ENCODE assay signal across 8 cellular contexts in the genomic region with DNA sequence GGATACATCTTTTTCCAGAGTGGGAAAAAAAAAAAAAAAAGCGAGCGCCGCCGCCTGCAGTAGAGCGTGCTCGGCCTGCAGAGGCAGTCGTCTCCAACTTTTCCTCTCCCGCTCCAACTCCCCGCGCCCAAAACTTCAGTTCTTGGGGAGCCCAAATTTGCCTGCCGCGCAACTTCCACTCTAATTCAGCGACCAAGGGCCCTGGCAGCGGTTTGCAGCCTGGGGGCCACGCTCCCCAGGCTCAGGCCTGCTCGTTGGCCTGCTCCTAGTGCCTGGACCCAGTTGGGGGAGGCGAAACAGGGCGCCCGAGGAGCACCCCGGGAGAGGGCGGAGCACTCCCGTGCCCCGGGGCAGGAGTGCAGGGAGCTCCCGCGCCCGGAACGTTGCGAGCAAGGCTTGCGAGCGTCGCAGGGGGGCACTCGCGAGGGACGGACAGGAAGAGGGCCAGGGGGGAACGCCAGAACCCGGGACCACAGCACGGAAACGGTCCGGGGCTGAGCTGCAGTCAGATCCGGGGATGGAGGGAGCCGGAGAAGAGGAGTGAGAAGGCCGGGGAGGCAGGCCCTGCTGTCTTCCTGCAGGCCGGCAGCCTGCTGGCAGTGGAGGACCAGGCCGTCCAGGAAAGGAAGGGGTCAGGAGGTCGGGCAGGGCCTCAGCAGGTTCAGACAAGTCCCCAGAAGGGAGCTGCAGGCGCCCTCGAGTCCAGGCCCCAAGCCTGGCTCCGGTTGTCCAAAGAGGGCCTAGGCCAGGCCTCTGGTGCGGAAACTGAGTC. TPM values are rescaled to one million over a fixed set of nuclear protein-coding genes. Genes with fewer than 3 reads are reported as not detected.
DNase-seq lines count a peak whose midpoint lies in the region; ATAC-seq and TF ChIP-seq lines count a peak whose summit lies in the region.

A gene with protein sequence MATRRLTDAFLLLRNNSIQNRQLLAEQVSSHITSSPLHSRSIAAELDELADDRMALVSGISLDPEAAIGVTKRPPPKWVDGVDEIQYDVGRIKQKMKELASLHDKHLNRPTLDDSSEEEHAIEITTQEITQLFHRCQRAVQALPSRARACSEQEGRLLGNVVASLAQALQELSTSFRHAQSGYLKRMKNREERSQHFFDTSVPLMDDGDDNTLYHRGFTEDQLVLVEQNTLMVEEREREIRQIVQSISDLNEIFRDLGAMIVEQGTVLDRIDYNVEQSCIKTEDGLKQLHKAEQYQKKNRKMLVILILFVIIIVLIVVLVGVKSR (plus strand): TSS at position 508 of the 772 bp plus-strand sequence. CDS start 724 bp downstream, outside the sequence.

- DNase-seq in AG09309 (ENCODE audit: low read depth) (peak; percentile 74), NCI-H510A treated with DMSO at 0.1 percent for 48 hours (lab: John Stamatoyannopoulos, UW) (peak; percentile 71), colonic mucosa (peak; percentile 93)
- DNase-seq in activated CD4-positive, alpha-beta T cell treated with anti-CD3 and anti-CD28 coated beads for 4 hours: peak; percentile 85 to 89
- DNase-seq in stimulated activated CD4-positive, alpha-beta T cell treated with anti-CD3 and anti-CD28 coated beads, Interleukin-1b, Interleukin-23, amount 100 ng/mL, for 24 hours (ENCODE audit: low read depth in 4 of 4, low spot score in 1 of 4): peak; percentile 73 to 85 (median 79)

- TF ChIP-seq CTCF in AG09309 (IDR thresholded peaks at IDR 0.05; ENCODE audit: control insufficient read depth, insufficient read depth, low read depth, low read length, missing control alignments) (peak; percentile 51), colonic mucosa (IDR thresholded peaks at IDR 0.05) (peak; percentile 58)

- peaks cover 8% of the 10 kb centered on the region for H3K4me1 ChIP-seq in colonic mucosa

- ATAC-seq in GM19035 (IDR thresholded peaks at IDR 0.05; ENCODE audit: unreplicated experiment) (peak; percentile 66), HG03432 (IDR thresholded peaks at IDR 0.05; ENCODE audit: unreplicated experiment) (peak; percentile 76)

- H3K27me3 ChIP-seq in colonic mucosa (no peaks in the 10 kb centered on the region), layer of hippocampus (ENCODE audit: control insufficient read depth, insufficient read depth, low read length) (no peaks in the 10 kb centered on the region)

- H3K9ac ChIP-seq in colonic mucosa (ENCODE audit: low read depth in 2 of 2, low read length in 2 of 2): peak within 1 kb of the TSS; percentile 85 to 100

- H3K9me3 ChIP-seq in colonic mucosa: no peaks in the 10 kb centered on the region

- H3K36me3 ChIP-seq in colonic mucosa: no peaks in the 10 kb centered on the region

- peak within 1 kb of the TSS; percentile 98 for H3K27ac ChIP-seq in colonic mucosa
- peak within 1 kb of the TSS; percentile 93 for H3K27ac ChIP-seq in layer of hippocampus (ENCODE audit: low read depth, low read length)

- intact Hi-C loops in colonic mucosa (cut with DNase I): no loop called here

- peak within 1 kb of the TSS; percentile 88 for H3K4me3 ChIP-seq in AG09309 (ENCODE audit: control insufficient read depth, low read depth, low read length)
- peak within 1 kb of the TSS; percentile 98 for H3K4me3 ChIP-seq in colonic mucosa

RNA-seq across cellular contexts. Expression of the gene that starts here (rescaled TPM):
- 10 to 100 TPM; 36.3 to 38.3 TPM for total RNA-seq in colonic mucosa

Comparison
In these comparisons a context has a peak if more than half of its experiments do, and no peak if none do; other contexts are left out.
1. Peak in every context shown above with its lines: DNase-seq, ATAC-seq, H3K4me3 ChIP-seq and H3K27ac ChIP-seq.